20 cellular contexts compared by ENCODE assay signal in the genomic region with DNA sequence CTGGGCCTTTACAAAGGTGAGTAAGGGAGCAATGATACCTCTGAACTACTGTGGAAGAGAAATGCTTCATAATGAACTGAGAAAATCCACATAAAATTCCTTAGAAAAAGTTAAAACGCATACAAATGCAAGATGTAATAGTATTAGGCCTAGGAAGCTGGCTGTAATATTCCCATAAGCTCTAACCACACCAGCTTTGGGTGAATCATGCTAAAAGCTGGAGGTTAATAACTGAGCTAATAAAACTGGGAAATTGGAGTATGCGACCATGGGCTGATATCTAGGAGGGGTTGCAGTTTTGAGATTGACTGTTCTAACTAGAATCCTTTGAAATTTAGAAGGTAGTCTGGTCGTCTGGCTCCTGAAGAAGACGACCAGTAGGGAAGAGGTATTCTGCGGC. TPM values are rescaled to one million over a fixed set of nuclear protein-coding genes. Genes with fewer than 3 reads are reported as not detected.
A peak's percentile ranks its signal among the peaks of the same experiment; 100 is the strongest.
DNase-seq lines count a peak whose midpoint lies in the region; ATAC-seq and TF ChIP-seq lines count a peak whose summit lies in the region.
"Had no signal": no experiment of that assay in that cellular context is flagged by ENCODE, and none has a peak within 500 bp of the region (broad histone marks: within the 10 kb centered on the region; RNA-seq: fewer than 3 reads in every experiment).

No MANE protein-coding gene starts in this region.

- no peaks in the 10 kb centered on the region for H3K36me3 ChIP-seq in mammary epithelial cell (ENCODE audit: insufficient read depth, low read length)
- no peaks in the 10 kb centered on the region for H3K36me3 ChIP-seq in breast epithelium
- no peaks in the 10 kb centered on the region for H3K36me3 ChIP-seq in smooth muscle cell (ENCODE audit: low read depth)

- DNase-seq in mammary epithelial cell (no peak), breast epithelium (ENCODE audit: low spot score in 2 of 2) (no peak), amniotic epithelial cell (ENCODE audit: low read depth) (peak; percentile 40), smooth muscle cell (lab: John Stamatoyannopoulos, UW; ENCODE audit: unreplicated experiment) (no peak), NCI-H2107 treated with DMSO at 0.1 percent for 48 hours (lab: John Stamatoyannopoulos, UW; ENCODE audit: unreplicated experiment) (no peak), NCI-H748 (lab: John Stamatoyannopoulos, UW; ENCODE audit: unreplicated experiment) (no peak)
- DNase-seq: AML-193; Calu3; CD8-positive, alpha-beta T cell; DMS 273 treated with DMSO at 0.1 percent for 48 hours; DMS53; DND-41; H7; IMR-90 had no signal

- H4K20me1 ChIP-seq in mammary epithelial cell (ENCODE audit: insufficient read depth, low read length) (no peaks in the 10 kb centered on the region), smooth muscle cell (ENCODE audit: low read depth) (no peaks in the 10 kb centered on the region)

- 97% methylated on average over 5 of the region's 5 CpGs for WGBS in mammary epithelial cell (ENCODE audit: low coverage, missing lambda C conversion rate)
- 61% methylated on average over 5 of the region's 5 CpGs for WGBS in smooth muscle cell (ENCODE audit: low lambda C conversion rate)

- H3K4me1 ChIP-seq in mammary epithelial cell (ENCODE audit: insufficient read depth, low read length), result peaks cover 21% of the 10 kb centered on the region
- no peaks in the 10 kb centered on the region for H3K4me1 ChIP-seq in breast epithelium
- H3K4me1 ChIP-seq in smooth muscle cell (ENCODE audit: low read depth), result peaks cover 18% of the 10 kb centered on the region
- H3K4me1 ChIP-seq: A549 had no signal

- H3K4me3 ChIP-seq in mammary epithelial cell (replicated peaks in 1 of 3; ENCODE audit: insufficient read depth in 1 of 3, low read depth in 2 of 3, low read length in 3 of 3), result no peak overlapping the region
- H3K4me3 ChIP-seq in breast epithelium, result no peak overlapping the region
- no peak overlapping the region for H3K4me3 ChIP-seq in smooth muscle cell
- H3K4me3 ChIP-seq: A549, GM23338, K562 had no signal

- H3K27me3 ChIP-seq in mammary epithelial cell (ENCODE audit: insufficient read depth, low read length) (no peaks in the 10 kb centered on the region), breast epithelium (no peaks in the 10 kb centered on the region), smooth muscle cell (ENCODE audit: low read depth) (no peaks in the 10 kb centered on the region)

- ATAC-seq in GM21723 (IDR thresholded peaks at IDR 0.05; ENCODE audit: unreplicated experiment), result no peak
- ATAC-seq: A549; CD8-positive, alpha-beta T cell; GM23338; K562 had no signal

- intact Hi-C loops in mammary epithelial cell (cut with micrococcal nuclease) (loop anchor here (2.0 to 5.0 kb wide), 2 partner anchors 70 to 122 kb away; a partner anchor contains a TSS), breast epithelium (cut with DNase I; ENCODE audit: low total_unique reads) (no loop called here)

- H3K9ac ChIP-seq in mammary epithelial cell (ENCODE audit: insufficient read depth, low read length) (no peak overlapping the region), smooth muscle cell (ENCODE audit: low read depth) (no peak overlapping the region)

- H2AFZ ChIP-seq in mammary epithelial cell (ENCODE audit: low read depth, low read length), result no peak overlapping the region
- H2AFZ ChIP-seq in smooth muscle cell (ENCODE audit: low read depth), result no peak overlapping the region
- H2AFZ ChIP-seq: GM23338 had no signal

- CTCF ChIA-PET in mammary epithelial cell (lab: Charles Lee; ENCODE audit: low non-redundant PET), result no interaction called here

- peaks cover 4% of the 10 kb centered on the region for H3F3A ChIP-seq in smooth muscle cell (ENCODE audit: low read depth)

- no peak for TF ChIP-seq CTCF in mammary epithelial cell (conservative IDR thresholded peaks at IDR 0.05 in 1 of 2, IDR thresholded peaks at IDR 0.05 in 1 of 2; ENCODE audit: extremely low read depth in 1 of 2, insufficient read depth in 1 of 2, low read depth in 1 of 2, low read length in 2 of 2)
- TF ChIP-seq CTCF in breast epithelium (IDR thresholded peaks at IDR 0.05), result no peak
- no peak for TF ChIP-seq CTCF in smooth muscle cell (IDR thresholded peaks at IDR 0.05; ENCODE audit: borderline replicate concordance, insufficient read depth, poor library complexity, severe bottlenecking)

- dilution Hi-C loops in mammary epithelial cell (cut with HindIII; ENCODE audit: low sequenced_read_pairs), result no loop called here

- TF ChIP-seq POLR2A in breast epithelium (IDR thresholded peaks at IDR 0.05), result no peak

- H3K4me2 ChIP-seq in mammary epithelial cell (ENCODE audit: insufficient read depth, low read depth, low read length), result no peak overlapping the region
- H3K4me2 ChIP-seq in smooth muscle cell, result peak overlapping the region; percentile 4
- H3K4me2 ChIP-seq: A549, GM23338 had no signal

- in situ Hi-C loops in mammary epithelial cell (cut with MboI; ENCODE audit: low sequenced_read_pairs in 2 of 2), result no loop called here

- H3K9me3 ChIP-seq in mammary epithelial cell (replicated peaks; ENCODE audit: insufficient read depth, low read length) (no peaks in the 10 kb centered on the region), breast epithelium (no peaks in the 10 kb centered on the region), smooth muscle cell (replicated peaks; ENCODE audit: low read depth) (no peaks in the 10 kb centered on the region)
- H3K9me3 ChIP-seq: A549 had no signal

- H3K79me2 ChIP-seq in mammary epithelial cell (ENCODE audit: insufficient read depth, low read length) (no peaks in the 10 kb centered on the region), smooth muscle cell (ENCODE audit: low read depth) (no peaks in the 10 kb centered on the region)

- BruUV-seq in mammary epithelial cell (replicated peaks; lab: Mats Ljungman, UMichigan), result no TSS peak

- H3K27ac ChIP-seq in mammary epithelial cell (ENCODE audit: insufficient read depth, low read depth, low read length) (peak overlapping the region; percentile 61), breast epithelium (no peak overlapping the region), smooth muscle cell (ENCODE audit: low read depth) (no peak overlapping the region)
- H3K27ac ChIP-seq: 22Rv1, A549, C4-2B had no signal

RNA-seq across cellular contexts. Expression of a gene that starts 28.6 kb away (rescaled TPM):
- total RNA-seq in mammary epithelial cell (10 to 100 TPM; 19.0 to 21.0 TPM), breast epithelium (10 to 100 TPM; 10.7 to 23.9 (median 21.5) TPM), smooth muscle cell (12.1 and 25.2 TPM in 2 replicates)
- polyA plus RNA-seq in mammary epithelial cell (20.8 TPM), smooth muscle cell (33.5 and 34.1 TPM in 2 replicates)
- 30.3 TPM for polyA minus RNA-seq in mammary epithelial cell

RNA-seq across cellular contexts. Expression of a gene that starts 42.2 kb away (rescaled TPM):
- total RNA-seq in mammary epithelial cell, result 10 to 100 TPM; 21.3 to 26.2 TPM
- polyA plus RNA-seq in mammary epithelial cell, result 11.3 TPM
- 1.3 TPM for polyA minus RNA-seq in mammary epithelial cell
- 10 to 100 TPM in 2 of 3 donors, 1 to 10 TPM in 1; 5.2 to 14.4 (median 11.7) TPM for total RNA-seq in breast epithelium
- total RNA-seq in smooth muscle cell, result 14.7 and 15.2 TPM in 2 replicates
- 37.6 and 43.0 TPM in 2 replicates for polyA plus RNA-seq in smooth muscle cell
